8 cellular contexts compared by ENCODE assay signal in the genomic region with DNA sequence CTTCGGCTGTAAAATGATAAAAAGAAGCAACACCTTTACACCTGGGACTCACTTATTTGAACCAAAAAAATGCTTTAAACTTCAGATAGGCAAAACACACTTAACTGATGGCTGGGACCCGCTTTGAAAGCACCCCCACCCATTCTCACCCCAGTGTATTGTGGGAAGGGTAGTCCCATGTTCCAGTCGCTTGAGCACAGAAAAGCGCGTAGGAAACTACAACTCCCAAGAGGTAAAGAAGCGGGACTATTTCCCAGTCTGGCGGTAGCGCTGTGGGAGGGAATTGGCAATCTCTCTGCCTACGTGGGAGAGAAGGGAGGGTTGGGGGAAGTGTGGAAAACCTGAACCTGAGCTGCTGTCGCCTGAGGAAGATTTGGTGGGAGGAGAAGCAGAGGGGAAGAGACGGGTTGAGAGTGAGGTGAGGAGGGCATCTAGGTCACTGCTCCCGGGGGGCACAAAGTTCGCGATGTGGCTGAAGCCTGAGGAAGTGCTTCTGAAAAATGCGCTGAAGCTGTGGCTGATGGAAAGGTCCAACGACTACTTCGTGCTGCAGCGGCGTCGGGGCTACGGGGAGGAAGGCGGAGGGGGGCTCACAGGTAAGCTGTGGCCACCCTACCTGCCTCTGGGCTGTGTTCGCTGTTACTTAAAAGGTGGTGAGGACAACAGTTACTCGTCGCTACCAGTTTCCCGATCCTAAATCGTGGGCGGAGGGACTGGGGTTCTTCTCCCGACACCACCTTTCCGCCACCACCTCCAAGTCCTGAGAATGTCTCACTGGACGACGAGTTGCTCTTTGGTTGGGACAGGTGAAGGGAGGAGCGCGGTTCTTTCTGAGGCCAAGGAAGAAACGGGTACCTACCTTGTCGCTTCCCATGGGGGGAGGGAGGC. TPM values are rescaled to one million over a fixed set of nuclear protein-coding genes. Genes with fewer than 3 reads are reported as not detected.
A peak's percentile ranks its signal among the peaks of the same experiment; 100 is the strongest.
DNase-seq lines count a peak whose midpoint lies in the region; ATAC-seq and TF ChIP-seq lines count a peak whose summit lies in the region.

TBC1D8B (plus strand) TSS at position 286 of the 888 bp plus-strand sequence; CDS start at position 467, 181 bp downstream.

- peak within 1 kb of the TSS; percentile 74 for H3K4me3 ChIP-seq in astrocyte of the cerebellum (ENCODE audit: low read depth, low read length)

- in situ Hi-C loops in astrocyte of the cerebellum (cut with HindIII; ENCODE audit: low sequenced_read_pairs): no loop called here

- DNase-seq in DMS114 treated with DMSO at 0.1 percent for 48 hours (lab: John Stamatoyannopoulos, UW; ENCODE audit: unreplicated experiment): peak; percentile 38
- DNase-seq in HS-27A (ENCODE audit: low read depth): peak; percentile 65
- peak; percentile 87 for DNase-seq in astrocyte of the cerebellum (ENCODE audit: low read depth)
- DNase-seq in left ventricle myocardium superior: peak; percentile 65
- DNase-seq in pons (ENCODE audit: low spot score): peak; percentile 94
- DNase-seq in GM19238 (ENCODE audit: insufficient read length, low spot score): no peak

- peak; percentile 99 for ATAC-seq in GM21381 (IDR thresholded peaks at IDR 0.05; ENCODE audit: unreplicated experiment)
- peak; percentile 100 for ATAC-seq in left ventricle myocardium superior

- intact Hi-C loops in left ventricle myocardium superior (cut with micrococcal nuclease): no loop called here

- no peak for TF ChIP-seq CTCF in astrocyte of the cerebellum (IDR thresholded peaks at IDR 0.05; ENCODE audit: low read depth, low read length, missing control alignments)

TF ChIP-seq in PFSK-1, 5 proteins besides CTCF, POLR2A, EP300 and RAD21:
- peak; percentile 53; the same call in 1 of the 2 replicates for TF ChIP-seq POLR2AphosphoS5 (IDR thresholded peaks at IDR 0.05; ENCODE audit: low read depth, low read length)
- no peak for TF ChIP-seq SIN3A (IDR thresholded peaks at IDR 0.05; ENCODE audit: borderline replicate concordance, insufficient read depth, low read length)

RNA-seq across cellular contexts. Expression of gene TBC1D8B, which starts in this region (rescaled TPM):
- polyA plus RNA-seq in PFSK-1 (2012; ENCODE audit: insufficient read length, low read depth): 1.4 TPM
- total RNA-seq in left ventricle myocardium superior: 1.6 TPM
